ENCODE assay signal across 8 cellular contexts in genomic region chr17:42460371-42460770, GRCh38. TPM values are rescaled to one million over a fixed set of nuclear protein-coding genes. Genes with fewer than 3 reads are reported as not detected.
DNase-seq lines count a peak whose midpoint lies in the region; ATAC-seq and TF ChIP-seq lines count a peak whose summit lies in the region.

No MANE protein-coding gene starts in this region.

- peaks cover 52% of the 10 kb centered on the region for H3K4me1 Mint-ChIP-seq in dendritic cell treated with granulocyte-macrophage colony-stimulating factor and Interleukin-4, amounts not matched to agents 40 ng/mL and 50 ng/mL, for 4 days (ENCODE audit: low read depth)

- TF ChIP-seq CTCF in BJ (IDR thresholded peaks at IDR 0.05; ENCODE audit: insufficient read depth, low read depth, low read length) (no peak), LNCaP clone FGC (IDR thresholded peaks at IDR 0.05; ENCODE audit: control insufficient read depth, extremely low read depth, insufficient read depth) (no peak)

- H3K4me3 Mint-ChIP-seq in dendritic cell treated with granulocyte-macrophage colony-stimulating factor and Interleukin-4, amounts not matched to agents 40 ng/mL and 50 ng/mL, for 4 days: peak overlapping the region; percentile 93

- H3K9me3 ChIP-seq in neuron (ENCODE audit: low read length): no peaks in the 10 kb centered on the region

- peaks cover 56% of the 10 kb centered on the region for H3K36me3 Mint-ChIP-seq in dendritic cell treated with granulocyte-macrophage colony-stimulating factor and Interleukin-4, amounts not matched to agents 40 ng/mL and 50 ng/mL, for 4 days (ENCODE audit: low read depth)

- ATAC-seq in HG03565 (IDR thresholded peaks at IDR 0.05; ENCODE audit: unreplicated experiment) (no peak), GM19023 (IDR thresholded peaks at IDR 0.05; ENCODE audit: unreplicated experiment) (no peak)

- H3K27me3 ChIP-seq in BJ (ENCODE audit: control insufficient read depth, insufficient read depth, low read length) (no peaks in the 10 kb centered on the region), neuron (ENCODE audit: insufficient read depth, low read length) (no peaks in the 10 kb centered on the region)

- H3K4me1 ChIP-seq in neuron (ENCODE audit: insufficient read depth, low read length): peaks cover 16% of the 10 kb centered on the region

- POLR2A ChIA-PET in BJ (lab: Charles Lee): no interaction called here

- peak overlapping the region; percentile 96 for H3K27ac Mint-ChIP-seq in dendritic cell treated with granulocyte-macrophage colony-stimulating factor and Interleukin-4, amounts not matched to agents 40 ng/mL and 50 ng/mL, for 4 days

- intact Hi-C loops in dendritic cell treated with granulocyte-macrophage colony-stimulating factor and Interleukin-4, amounts not matched to agents 40 ng/mL and 50 ng/mL, for 4 days (cut with micrococcal nuclease): loop anchor here (5.0 kb wide), 1 partner anchor 33 kb away; no protein-coding TSS in a partner anchor

- no peaks in the 10 kb centered on the region for H3K9me3 Mint-ChIP-seq in dendritic cell treated with granulocyte-macrophage colony-stimulating factor and Interleukin-4, amounts not matched to agents 40 ng/mL and 50 ng/mL, for 4 days

- DNase-seq in BJ (ENCODE audit: low read depth) (no peak), LNCaP clone FGC (ENCODE audit: low read depth) (no peak), SHP77 treated with DMSO at 0.1 percent for 48 hours (lab: John Stamatoyannopoulos, UW) (no peak), epidermal melanocyte (ENCODE audit: insufficient read length, low spot score) (no peak)

- H3K4me3 ChIP-seq in BJ (ENCODE audit: low read depth, low read length): peak overlapping the region; percentile 81; the same call in 1 of the 2 replicates
- H3K4me3 ChIP-seq in LNCaP clone FGC (ENCODE audit: low read depth, low read length): peak overlapping the region; percentile 96
- peak overlapping the region; percentile 83 for H3K4me3 ChIP-seq in neuron (ENCODE audit: low read length)

- H3K36me3 ChIP-seq in BJ (ENCODE audit: control insufficient read depth, insufficient read depth, low read length) (no peaks in the 10 kb centered on the region), neuron (ENCODE audit: insufficient read depth, low read length) (peaks cover 19% of the 10 kb centered on the region)

- CTCF ChIA-PET in BJ (lab: Yijun Ruan, JAX): interaction anchor here (0.8 to 2.4 kb wide), 10 partner anchors 9 to 148 kb away, joined by 3 to 6 read pairs (median 4); no protein-coding TSS in a partner anchor

- no peaks in the 10 kb centered on the region for H3K27me3 Mint-ChIP-seq in dendritic cell treated with granulocyte-macrophage colony-stimulating factor and Interleukin-4, amounts not matched to agents 40 ng/mL and 50 ng/mL, for 4 days

- H2AFZ ChIP-seq in neuron (ENCODE audit: low read depth, low read length): no peak overlapping the region

RNA-seq across cellular contexts. Expression of gene ATP6V0A1, which starts 1.7 kb away (rescaled TPM):
- polyA plus RNA-seq in BJ (2011; rRNA removed): 22.4 and 37.1 TPM in 2 replicates
- 34.5 and 57.1 TPM in 2 replicates for polyA minus RNA-seq in BJ (2011; rRNA and poly(A)+ RNA removed)

RNA-seq across cellular contexts. Expression of gene CAVIN1, which starts 37.3 kb away (rescaled TPM):
- polyA plus RNA-seq in BJ (2011; rRNA removed): 607 and 734 TPM in 2 replicates
- polyA minus RNA-seq in BJ (2011; rRNA and poly(A)+ RNA removed): 370 and 420 TPM in 2 replicates
